Comparison of ENCODE assay signal across 8 cellular contexts in the genomic region with DNA sequence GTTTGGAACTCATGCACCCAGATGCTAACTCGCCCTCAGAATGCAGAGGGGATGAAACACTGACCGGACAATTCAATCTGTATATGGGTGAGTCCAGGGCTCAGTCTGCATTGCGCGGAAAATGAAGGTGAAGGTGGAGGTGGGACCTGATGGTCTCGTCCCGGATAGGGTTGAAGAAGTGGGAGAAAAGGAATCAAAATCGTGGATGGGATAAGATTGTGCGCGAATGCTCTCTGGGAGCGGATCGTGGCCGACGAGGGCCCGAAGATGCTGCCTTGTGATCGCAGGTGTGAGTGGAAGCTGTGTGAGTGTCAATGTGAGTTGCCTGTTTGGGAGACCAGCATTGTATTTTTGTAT. TPM values are rescaled to one million over a fixed set of nuclear protein-coding genes. Genes with fewer than 3 reads are reported as not detected.
A peak's percentile ranks its signal among the peaks of the same experiment; 100 is the strongest.
DNase-seq lines count a peak whose midpoint lies in the region; ATAC-seq and TF ChIP-seq lines count a peak whose summit lies in the region.

No MANE protein-coding gene starts in this region.

- intact Hi-C loops in sigmoid colon (cut with DNase I) = loop anchor here (2.0 kb wide), 5 partner anchors 24 to 306 kb away; partner anchors contain the start of genes ZNF345, ZNF420, ZNF461 and ZNF790

- TF ChIP-seq EP300 in sigmoid colon (IDR thresholded peaks at IDR 0.05) = no peak

- no peak for TF ChIP-seq CTCF in sigmoid colon (IDR thresholded peaks at IDR 0.05)

- peak overlapping the region; percentile 100 for H3K4me3 ChIP-seq in NT2/D1 (ENCODE audit: insufficient read length, low read depth)
- peak overlapping the region; percentile 53 to 76 (median 71) for H3K4me3 ChIP-seq in sigmoid colon

- H3K27me3 ChIP-seq in NT2/D1 (ENCODE audit: insufficient read depth, insufficient read length) (no peaks in the 10 kb centered on the region), sigmoid colon (peaks cover 0 to 9% (median 0%) of the 10 kb centered on the region in 3 donors)

- H3K27ac ChIP-seq in epithelial cell of prostate (peak overlapping the region; percentile 51), sigmoid colon (peak overlapping the region; percentile 80 to 88 (median 84))

- no peak for TF ChIP-seq POLR2A in sigmoid colon (IDR thresholded peaks at IDR 0.05)

- H3K9ac ChIP-seq in NT2/D1 (ENCODE audit: insufficient read length, low read depth) = peak overlapping the region; percentile 100

- 4 to 21% methylated on average over 15 of the region's 15 CpGs for WGBS in sigmoid colon, 2 donors

- peaks cover 2% of the 10 kb centered on the region for H3K4me1 ChIP-seq in NT2/D1 (ENCODE audit: insufficient read depth, insufficient read length)
- peaks cover 0 to 20% (median 10%) of the 10 kb centered on the region in 4 donors for H3K4me1 ChIP-seq in sigmoid colon

- H3K36me3 ChIP-seq in NT2/D1 (ENCODE audit: insufficient read depth, insufficient read length, low read length) = peaks cover 28% of the 10 kb centered on the region
- no peaks in the 10 kb centered on the region for H3K36me3 ChIP-seq in sigmoid colon

- no peak for DNase-seq in NT2/D1 (ENCODE audit: low read depth, low spot score)
- DNase-seq in epithelial cell of prostate (ENCODE audit: low read depth, low spot score) = no peak
- DNase-seq in sigmoid colon = no peak
- no peak for DNase-seq in cerebellum (ENCODE audit: low spot score)
- no peak for DNase-seq in SHP77 treated with DMSO at 0.1 percent for 48 hours (lab: John Stamatoyannopoulos, UW)
- DNase-seq in DMS 273 treated with DMSO at 0.1 percent for 48 hours (lab: John Stamatoyannopoulos, UW) = no peak

- no peaks in the 10 kb centered on the region for H3K9me3 ChIP-seq in NT2/D1 (ENCODE audit: insufficient read depth, low read length)
- H3K9me3 ChIP-seq in sigmoid colon = peaks cover 0 to 26% (median 5%) of the 10 kb centered on the region in 4 donors

- ATAC-seq in GM19452 (IDR thresholded peaks at IDR 0.05; ENCODE audit: unreplicated experiment) (peak; percentile 13), GM21515 (IDR thresholded peaks at IDR 0.05; ENCODE audit: unreplicated experiment) (no peak)

RNA-seq across cellular contexts. Expression of gene ZNF850, which starts 0.6 kb away (rescaled TPM):
- total RNA-seq in sigmoid colon (1 to 10 TPM; 2.2 to 4.6 (median 3.3) TPM), cerebellum (6.9 TPM)
- 1 to 10 TPM in 1 of 3 donors, under 1 TPM in 2; 0.23 to 1.2 (median 0.55) TPM for polyA plus RNA-seq in sigmoid colon
